22 cellular contexts compared by ENCODE assay signal in the genomic region with DNA sequence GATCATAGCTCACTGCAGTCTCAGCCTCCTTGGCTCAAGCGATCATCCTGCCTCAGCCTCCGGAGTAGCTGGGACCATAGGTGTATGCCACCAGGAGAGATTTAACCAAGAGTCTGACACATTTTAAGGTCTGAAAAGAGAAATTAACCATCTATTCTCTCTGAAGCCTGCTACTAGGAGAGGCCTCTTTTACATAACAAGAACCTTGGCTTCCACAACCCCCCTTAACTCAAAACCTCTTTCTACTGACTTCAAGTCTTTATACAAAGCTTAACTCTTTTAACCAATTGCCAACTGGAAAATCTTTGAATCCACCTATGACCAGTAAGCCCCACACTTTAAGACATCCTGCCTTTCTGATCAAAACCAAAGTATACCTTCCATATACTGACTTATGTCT.
DNase-seq lines count a peak whose midpoint lies in the region; ATAC-seq, FAIRE-seq and TF ChIP-seq lines count a peak whose summit lies in the region.
"Had no signal": no experiment of that assay in that cellular context is flagged by ENCODE, and none has a peak within 500 bp of the region (broad histone marks: within the 10 kb centered on the region; RNA-seq: fewer than 3 reads in every experiment).

No MANE protein-coding gene starts in this region.

- no peak overlapping the region for H3K4me3 Mint-ChIP-seq in activated CD4-positive, alpha-beta T cell treated with anti-CD3 and anti-CD28 coated beads, Interleukin-2, amount 10 ng/mL, durations not matched to agents 24 days and 14 days
- no peak overlapping the region for H3K4me3 Mint-ChIP-seq in T-cell
- H3K4me3 Mint-ChIP-seq: CD4-positive, alpha-beta T cell had no signal

- H3K4me2 ChIP-seq in H1 (ENCODE audit: insufficient read depth in 1 of 2, low read depth in 2 of 2, low read length in 2 of 2), result peak overlapping the region; percentile 27 to 32; a peak in 3 of 4 replicates
- H3K4me2 ChIP-seq: A549 had no signal

- FAIRE-seq in H1 (lab: Jason Lieb, UNC), result no peak
- FAIRE-seq: A549, D721Med, GM12892, GM18507, HTR-8/SVneo had no signal

- H3K36me3 ChIP-seq in H1 (ENCODE audit: control insufficient read depth in 2 of 4, insufficient read depth in 4 of 4, low read length in 3 of 4) (no peaks in the 10 kb centered on the region), iPS-18a (ENCODE audit: control insufficient read depth, low read depth, low read length) (no peaks in the 10 kb centered on the region), mucosa of descending colon (ENCODE audit: low read depth) (no peaks in the 10 kb centered on the region)

- no peaks in the 10 kb centered on the region for H4K20me1 ChIP-seq in H1 (replicated peaks in 1 of 2; ENCODE audit: control insufficient read depth in 1 of 2, insufficient read depth in 2 of 2, low read length in 2 of 2)

- H3K27me3 ChIP-seq in H1 (replicated peaks in 1 of 4; ENCODE audit: control insufficient read depth in 3 of 4, extremely low read depth in 1 of 4, insufficient read depth in 3 of 4, low read length in 3 of 4) (no peaks in the 10 kb centered on the region), iPS-18a (ENCODE audit: control insufficient read depth, insufficient read depth, low read length) (no peaks in the 10 kb centered on the region)

- no peak overlapping the region for H3K23ac ChIP-seq in H1 (ENCODE audit: insufficient read length)

- no peak overlapping the region for H3K27ac Mint-ChIP-seq in activated CD4-positive, alpha-beta T cell treated with anti-CD3 and anti-CD28 coated beads, Interleukin-2, amount 10 ng/mL, durations not matched to agents 24 days and 14 days
- no peak overlapping the region for H3K27ac Mint-ChIP-seq in T-cell
- H3K27ac Mint-ChIP-seq: CD4-positive, alpha-beta T cell had no signal

- 29% methylated on average over 2 of the region's 2 CpGs; no CpG with 5 or more reads in 1 of the 2 experiments for WGBS in H1 (ENCODE audit: extremely low coverage in 1 of 2, insufficient coverage in 1 of 2, insufficient read length in 1 of 2, insufficient replicate concordance in 2 of 2, low coverage in 1 of 2, low lambda C conversion rate in 2 of 2, missing lambda C conversion rate in 1 of 2), 2 experiments

- H4K5ac ChIP-seq in H1 (ENCODE audit: insufficient read length, low read depth, low read length), result no peak overlapping the region

- H3K56ac ChIP-seq in H1 (replicated peaks; ENCODE audit: insufficient read length, low read depth, low read length), result no peak overlapping the region

- POLR2A ChIA-PET in H1 (lab: Charles Lee; ENCODE audit: partially characterized antibody), result no interaction called here
- POLR2A ChIA-PET in T-cell (lab: Charles Lee), result no interaction called here

- intact Hi-C loops in activated CD4-positive, alpha-beta T cell treated with anti-CD3 and anti-CD28 coated beads, Interleukin-2, amount 10 ng/mL, durations not matched to agents 24 days and 14 days (cut with micrococcal nuclease), result no loop called here
- intact Hi-C loops in mucosa of descending colon (cut with DNase I, micrococcal nuclease), result no loop called here

- TF ChIP-seq RAD21 in H1 (IDR thresholded peaks at IDR 0.05 in 1 of 2, conservative IDR thresholded peaks at IDR 0.05 in 1 of 2; ENCODE audit: low read depth in 2 of 2, low read length in 2 of 2), result no peak

- H3K23me2 ChIP-seq in H1 (ENCODE audit: low read depth, low read length), result no peaks in the 10 kb centered on the region

- no peak overlapping the region for H3K27ac ChIP-seq in H1 (ENCODE audit: low read depth, low read length)
- no peak overlapping the region for H3K27ac ChIP-seq in iPS-18a (ENCODE audit: low read length)
- H3K27ac ChIP-seq: 22Rv1, A549, C4-2B had no signal

- no peak overlapping the region for H2BK15ac ChIP-seq in H1 (ENCODE audit: low read length)

- ATAC-seq in HG02798 (IDR thresholded peaks at IDR 0.05; ENCODE audit: poor library complexity, unreplicated experiment) (no peak), mucosa of descending colon (no peak), T-cell (replicated peaks in 1 of 4) (no peak)
- ATAC-seq: A549 had no signal

- no peaks in the 10 kb centered on the region for H3K9me3 Mint-ChIP-seq in activated CD4-positive, alpha-beta T cell treated with anti-CD3 and anti-CD28 coated beads, Interleukin-2, amount 10 ng/mL, durations not matched to agents 24 days and 14 days
- H3K9me3 Mint-ChIP-seq in T-cell, result peaks cover 0 to 11% (median 0%) of the 10 kb centered on the region in 3 donors

- no peak overlapping the region for H4K91ac ChIP-seq in H1 (replicated peaks; ENCODE audit: insufficient read length, low read length)

- no peaks in the 10 kb centered on the region for H3K27me3 Mint-ChIP-seq in activated CD4-positive, alpha-beta T cell treated with anti-CD3 and anti-CD28 coated beads, Interleukin-2, amount 10 ng/mL, durations not matched to agents 24 days and 14 days
- no peaks in the 10 kb centered on the region for H3K27me3 Mint-ChIP-seq in T-cell
- H3K27me3 Mint-ChIP-seq: CD4-positive, alpha-beta T cell had no signal

- H2AFZ ChIP-seq in H1 (ENCODE audit: low read length), result peak overlapping the region; percentile 73

- H3K4me3 ChIP-seq in H1 (ENCODE audit: extremely low read depth in 1 of 4, insufficient read depth in 2 of 4, low read depth in 3 of 4, low read length in 4 of 4) (no peak overlapping the region; a peak in 1 of 8 replicates), iPS-18a (ENCODE audit: low read length) (peak overlapping the region; percentile 21), mucosa of descending colon (no peak overlapping the region)
- H3K4me3 ChIP-seq: A549 had no signal

- no peaks in the 10 kb centered on the region for H3K79me1 ChIP-seq in H1 (ENCODE audit: low read depth, low read length)

- no peak overlapping the region for H3K4ac ChIP-seq in H1 (replicated peaks; ENCODE audit: insufficient read length, low read depth, low read length)

- CTCF ChIA-PET in H1 (lab: Charles Lee; ENCODE audit: partially characterized antibody), result interaction anchor here (0.6 kb wide), 2 partner anchors 66 to 1347 kb away, joined by 3 to 4 read pairs; no protein-coding TSS in a partner anchor
- CTCF ChIA-PET in T-cell (lab: Charles Lee), result no interaction called here

- H2BK5ac ChIP-seq in H1 (ENCODE audit: low read depth, low read length), result no peak overlapping the region

- H2BK20ac ChIP-seq in H1 (ENCODE audit: low read length), result no peak overlapping the region

- TF ChIP-seq POLR2A in H1 (IDR thresholded peaks at IDR 0.05; ENCODE audit: control extremely low read depth in 1 of 2, low read depth in 2 of 2, low read length in 2 of 2), result no peak

- H3K9me3 ChIP-seq in H1 (ENCODE audit: insufficient read depth in 2 of 2, low read depth in 1 of 2, low read length in 1 of 2) (no peaks in the 10 kb centered on the region), iPS-18a (ENCODE audit: control insufficient read depth, low read depth, low read length) (no peaks in the 10 kb centered on the region), mucosa of descending colon (peaks cover 5% of the 10 kb centered on the region)
- H3K9me3 ChIP-seq: A549, Caco-2 had no signal

- H2AK5ac ChIP-seq in H1 (ENCODE audit: low read depth, low read length), result no peak overlapping the region

- H2BK120ac ChIP-seq in H1 (replicated peaks; ENCODE audit: low read depth, low read length), result no peak overlapping the region

- no peak for TF ChIP-seq CTCF in H1 (IDR thresholded peaks at IDR 0.05; ENCODE audit: control extremely low read depth in 1 of 3, insufficient read depth in 1 of 3, low read depth in 1 of 3, low read length in 3 of 3)
- TF ChIP-seq CTCF in mucosa of descending colon (IDR thresholded peaks at IDR 0.05), result no peak

- no peak overlapping the region for H3K9ac ChIP-seq in H1 (replicated peaks in 1 of 4; ENCODE audit: extremely low read depth in 1 of 4, low read depth in 3 of 4, low read length in 3 of 4)
- no peak overlapping the region for H3K9ac ChIP-seq in iPS-18a (ENCODE audit: low read length)

- H3K79me2 ChIP-seq in H1 (ENCODE audit: control insufficient read depth in 1 of 2, insufficient read depth in 2 of 2, low read length in 2 of 2), result no peaks in the 10 kb centered on the region

- H3K4me1 Mint-ChIP-seq in activated CD4-positive, alpha-beta T cell treated with anti-CD3 and anti-CD28 coated beads, Interleukin-2, amount 10 ng/mL, durations not matched to agents 24 days and 14 days, result no peaks in the 10 kb centered on the region
- H3K4me1 Mint-ChIP-seq in T-cell, result no peaks in the 10 kb centered on the region

- no peak overlapping the region for H3K14ac ChIP-seq in H1 (ENCODE audit: insufficient read length)

- no peak overlapping the region for H3K18ac ChIP-seq in H1 (ENCODE audit: extremely low read depth, low read length)

- no peaks in the 10 kb centered on the region for H3K36me3 Mint-ChIP-seq in activated CD4-positive, alpha-beta T cell treated with anti-CD3 and anti-CD28 coated beads, Interleukin-2, amount 10 ng/mL, durations not matched to agents 24 days and 14 days (ENCODE audit: low read depth)
- no peaks in the 10 kb centered on the region for H3K36me3 Mint-ChIP-seq in T-cell

- H4K8ac ChIP-seq in H1 (ENCODE audit: extremely low read depth, insufficient read depth, low read length), result no peak overlapping the region

- H2BK12ac ChIP-seq in H1 (ENCODE audit: low read depth, low read length), result no peak overlapping the region

- H3K4me1 ChIP-seq in H1 (replicated peaks in 1 of 4; ENCODE audit: control insufficient read depth in 3 of 4, insufficient read depth in 4 of 4, low read length in 3 of 4), result peaks cover 0 to 8% (median 7%) of the 10 kb centered on the region in 4 experiments; a peak in 3 of 7 replicates
- H3K4me1 ChIP-seq in iPS-18a (ENCODE audit: control insufficient read depth, low read depth, low read length), result peaks cover 17% of the 10 kb centered on the region
- H3K4me1 ChIP-seq in mucosa of descending colon (ENCODE audit: low read depth), result no peaks in the 10 kb centered on the region
- H3K4me1 ChIP-seq: A549, Caco-2 had no signal

- DNase-seq in activated CD4-positive, alpha-beta T cell treated with anti-CD3 and anti-CD28 coated beads, Interleukin-2, amount 10 ng/mL, durations not matched to agents 24 days and 14 days, result peak; percentile 2
- DNase-seq in activated CD4-positive, alpha-beta T cell treated with anti-CD3 and anti-CD28 coated beads, Interleukin-2, amount 50 U/mL, for 4 hours, result no peak
- DNase-seq in H1 (ENCODE audit: low read depth in 1 of 2, low spot score in 2 of 2) (no peak), NCI-H345 (lab: John Stamatoyannopoulos, UW) (no peak), mucosa of descending colon (no peak), T-cell (no peak)
- DNase-seq: AML-193; Caco-2; CD4-positive, alpha-beta T cell; DMS153; DMS79; GDM1; HCEC 1CT had no signal

- no peak for TF ChIP-seq EP300 in H1 (IDR thresholded peaks at IDR 0.05; ENCODE audit: borderline replicate concordance in 1 of 2, low read depth in 2 of 2, low read length in 2 of 2)

TF ChIP-seq in H1, 55 proteins besides CTCF, POLR2A, EP300 and RAD21 (continues in another document):
- TF ChIP-seq FOSL1 (IDR thresholded peaks at IDR 0.05; ENCODE audit: insufficient read depth, low read depth, low read length) (no peak), SUZ12 (IDR thresholded peaks at IDR 0.05; ENCODE audit: low read length) (no peak), SIX5 (IDR thresholded peaks at IDR 0.05; ENCODE audit: low read depth, low read length) (no peak), BCL11A (IDR thresholded peaks at IDR 0.05; ENCODE audit: low read depth in 2 of 2, low read length in 2 of 2) (no peak)
